In genomic region chr3:150407818-150408231, GRCh38 we compare ENCODE assay signal across 8 cellular contexts. TPM values are rescaled to one million over a fixed set of nuclear protein-coding genes. Genes with fewer than 3 reads are reported as not detected.
DNase-seq lines count a peak whose midpoint lies in the region; ATAC-seq and TF ChIP-seq lines count a peak whose summit lies in the region.

No MANE protein-coding gene starts in this region.

- no peaks in the 10 kb centered on the region for H3F3A ChIP-seq in PC-3 (ENCODE audit: low read length, unreplicated experiment)

- peak overlapping the region; percentile 97 for H3K27ac Mint-ChIP-seq in stimulated activated naive B cell treated with anti-CD40 and anti-IgM and Interleukin-4, amounts not matched to agents 10 μg/mL and 1 μg/mL and 100 μg/mL, for 72 hours

- peaks cover 3% of the 10 kb centered on the region; the same call in 1 of the 2 replicates for H3K9me2 ChIP-seq in PC-3 (replicated peaks; ENCODE audit: low read length)

- peaks cover 19% of the 10 kb centered on the region for H3K4me1 ChIP-seq in PC-3 (ENCODE audit: insufficient read depth, low read length)

- CTCF ChIA-PET in PC-3 (lab: Charles Lee), result interaction anchor here (0.6 to 3.2 kb wide), 5 partner anchors 10 to 169 kb away, joined by 3 to 22 read pairs (median 4); no protein-coding TSS in a partner anchor

- intact Hi-C loops in PC-3 (cut with micrococcal nuclease), result loop anchor here (1.0 to 5.0 kb wide), 5 partner anchors 36 to 441 kb away; no protein-coding TSS in a partner anchor

- peak overlapping the region; percentile 92 for H3K9ac ChIP-seq in PC-3 (ENCODE audit: low read length)

- H3K9me3 ChIP-seq in PC-3 (ENCODE audit: low read length), result no peaks in the 10 kb centered on the region

- in situ Hi-C loops in astrocyte of the cerebellum (cut with HindIII; ENCODE audit: low sequenced_read_pairs), result no loop called here

- H3K4me3 Mint-ChIP-seq in stimulated activated naive B cell treated with anti-CD40 and anti-IgM and Interleukin-4, amounts not matched to agents 10 μg/mL and 1 μg/mL and 100 μg/mL, for 72 hours, result peak overlapping the region; percentile 92 to 94

- peak overlapping the region; percentile 87 for H3K4me3 ChIP-seq in PC-3 (ENCODE audit: low read length)
- peak overlapping the region; percentile 88 for H3K4me3 ChIP-seq in astrocyte of the cerebellum (ENCODE audit: low read depth, low read length)

- peaks cover 36% of the 10 kb centered on the region for H4K20me1 ChIP-seq in PC-3 (ENCODE audit: low read length)

- peaks cover 53% of the 10 kb centered on the region for H3K79me2 ChIP-seq in PC-3 (ENCODE audit: low read length)

- POLR2A ChIA-PET in PC-3 (lab: Charles Lee; ENCODE audit: unreplicated experiment), result interaction anchor here (0.6 to 0.7 kb wide), 6 partner anchors 39 to 841 kb away, joined by 3 to 9 read pairs (median 4); no protein-coding TSS in a partner anchor

- H3K27me3 ChIP-seq in PC-3 (ENCODE audit: low read length), result no peaks in the 10 kb centered on the region

- DNase-seq in NCI-H2196 treated with DMSO at 0.1 percent for 48 hours (lab: John Stamatoyannopoulos, UW; ENCODE audit: unreplicated experiment) (peak; percentile 77), NCI-H2196 (lab: John Stamatoyannopoulos, UW; ENCODE audit: unreplicated experiment) (no peak), PC-3 (peak; percentile 64), astrocyte of the cerebellum (ENCODE audit: low read depth) (peak; percentile 53), left lobe of liver (ENCODE audit: low spot score) (no peak)
- DNase-seq in stimulated activated naive B cell treated with anti-CD40 and anti-IgM and Interleukin-4, amounts not matched to agents 10 μg/mL and 1 μg/mL and 100 μg/mL, for 72 hours, result no peak
- DNase-seq in activated effector memory CD4-positive, alpha-beta T cell treated with Interleukin-2 at 50 U/mL for 16 hours, result no peak

- no peaks in the 10 kb centered on the region for H3K9me3 Mint-ChIP-seq in stimulated activated naive B cell treated with anti-CD40 and anti-IgM and Interleukin-4, amounts not matched to agents 10 μg/mL and 1 μg/mL and 100 μg/mL, for 72 hours

- peak overlapping the region; percentile 91 for H3K27ac ChIP-seq in PC-3 (ENCODE audit: low read length)

- ATAC-seq in HG02885 (IDR thresholded peaks at IDR 0.05; ENCODE audit: poor library complexity, unreplicated experiment), result peak; percentile 3
- peak; percentile 1 for ATAC-seq in PC-3
- peak; percentile 6 for ATAC-seq in left lobe of liver
- peak; percentile 6 to 8 for ATAC-seq in stimulated activated naive B cell treated with anti-CD40 and anti-IgM and Interleukin-4, amounts not matched to agents 10 μg/mL and 1 μg/mL and 100 μg/mL, for 72 hours (replicated peaks)

- no TSS peak for BruUV-seq in PC-3 (replicated peaks; lab: Mats Ljungman, UMichigan)

- H3K4me2 ChIP-seq in PC-3 (ENCODE audit: low read length), result peak overlapping the region; percentile 92

- H3K36me3 Mint-ChIP-seq in stimulated activated naive B cell treated with anti-CD40 and anti-IgM and Interleukin-4, amounts not matched to agents 10 μg/mL and 1 μg/mL and 100 μg/mL, for 72 hours, result peaks cover 28 to 32% of the 10 kb centered on the region in 2 donors

- TF ChIP-seq CTCF in PC-3 (conservative IDR thresholded peaks at IDR 0.05; ENCODE audit: low read depth, low read length), result no peak
- no peak for TF ChIP-seq CTCF in astrocyte of the cerebellum (IDR thresholded peaks at IDR 0.05; ENCODE audit: low read depth, low read length, missing control alignments)

- peaks cover 7 to 26% of the 10 kb centered on the region in 2 donors for H3K4me1 Mint-ChIP-seq in stimulated activated naive B cell treated with anti-CD40 and anti-IgM and Interleukin-4, amounts not matched to agents 10 μg/mL and 1 μg/mL and 100 μg/mL, for 72 hours

- H2AFZ ChIP-seq in PC-3 (ENCODE audit: low read length), result peak overlapping the region; percentile 88

- no peaks in the 10 kb centered on the region for H3K27me3 Mint-ChIP-seq in stimulated activated naive B cell treated with anti-CD40 and anti-IgM and Interleukin-4, amounts not matched to agents 10 μg/mL and 1 μg/mL and 100 μg/mL, for 72 hours

- H3K36me3 ChIP-seq in PC-3 (ENCODE audit: low read depth, low read length), result peaks cover 13% of the 10 kb centered on the region

RNA-seq across cellular contexts. Expression of gene TSC22D2, which starts 0.3 kb away (rescaled TPM):
- total RNA-seq in PC-3 (2014; rRNA removed) (9.6 and 15.7 TPM in 2 replicates), left lobe of liver (8.5 TPM)

Comparison
In these comparisons a context has a peak if more than half of its experiments do, and no peak if none do; other contexts are left out.
1. DNase-seq: peak in NCI-H2196 treated with DMSO at 0.1 percent for 48 hours (single experiment), PC-3 (single experiment) and astrocyte of the cerebellum (single experiment); none in NCI-H2196 (single experiment), left lobe of liver (single experiment), stimulated activated naive B cell treated with anti-CD40 and anti-IgM and Interleukin-4, amounts not matched to agents 10 μg/mL and 1 μg/mL and 100 μg/mL, for 72 hours (single experiment) and activated effector memory CD4-positive, alpha-beta T cell treated with Interleukin-2 at 50 U/mL for 16 hours (single experiment).
2. Peak in every context shown above with its lines, with median percentiles within 50 percentile points of each other: ATAC-seq.